ENCODE assay signal across 10 cellular contexts in the genomic region with DNA sequence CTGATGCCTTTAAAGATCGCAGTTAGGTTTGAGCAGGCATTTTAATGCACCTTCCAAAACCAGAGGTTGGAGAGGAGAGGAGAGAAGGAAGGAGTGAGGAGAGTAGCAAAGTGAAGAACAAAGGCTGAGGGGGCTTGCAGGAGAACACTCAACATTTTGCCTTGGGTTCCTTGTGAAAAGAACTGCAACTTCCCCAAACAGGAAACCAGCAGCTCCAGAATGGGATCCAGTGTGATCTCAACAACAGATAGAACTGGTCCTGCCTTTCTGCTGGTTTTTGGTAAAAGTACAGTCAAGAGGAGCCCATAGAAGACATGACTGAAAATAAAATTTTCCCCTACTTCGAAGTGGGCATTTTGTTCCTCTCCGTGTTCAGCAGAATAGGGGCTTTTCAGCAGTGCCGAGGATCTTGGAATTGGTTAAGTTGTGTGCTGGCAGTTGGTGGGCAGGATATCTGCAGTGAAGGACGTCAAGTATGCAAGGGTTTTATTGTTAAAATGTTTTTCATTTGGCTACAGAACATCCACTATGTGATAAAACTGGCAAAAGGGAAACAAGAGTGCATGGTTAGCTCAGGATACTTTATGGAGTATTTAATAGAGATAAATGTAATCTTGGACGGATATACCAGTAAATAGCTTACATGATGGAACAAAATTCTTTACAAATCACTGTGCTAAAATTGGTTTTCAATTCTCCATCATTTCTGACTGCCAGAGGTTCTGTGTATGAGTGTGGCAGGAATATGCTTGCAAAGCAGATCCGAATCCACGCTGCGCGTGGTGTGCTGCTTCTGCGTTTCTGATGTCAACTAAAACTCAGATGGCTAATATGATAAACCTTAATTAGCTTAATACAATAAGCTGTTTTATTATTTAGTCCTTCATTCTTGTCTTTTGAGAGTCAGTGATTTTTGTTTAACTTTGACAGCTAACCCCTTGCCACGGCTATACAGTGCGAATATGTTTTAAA. TPM values are rescaled to one million over a fixed set of nuclear protein-coding genes. Genes with fewer than 3 reads are reported as not detected.
A peak's percentile ranks its signal among the peaks of the same experiment; 100 is the strongest.
DNase-seq lines count a peak whose midpoint lies in the region; ATAC-seq and TF ChIP-seq lines count a peak whose summit lies in the region.
"Had no signal": no experiment of that assay in that cellular context is flagged by ENCODE, and none has a peak within 500 bp of the region (broad histone marks: within the 10 kb centered on the region; RNA-seq: fewer than 3 reads in every experiment).

No MANE protein-coding gene starts in this region.

- H3K27me3 Mint-ChIP-seq in activated CD8-positive, alpha-beta T cell treated with anti-CD3 and anti-CD28 coated beads for 36 hours = peaks cover 63% of the 10 kb centered on the region

- H3K27ac Mint-ChIP-seq in activated CD8-positive, alpha-beta T cell treated with anti-CD3 and anti-CD28 coated beads for 36 hours = no peak overlapping the region
- H3K27ac Mint-ChIP-seq: activated CD8-positive, alpha-beta memory T cell treated with anti-CD3 and anti-CD28 coated beads, Interleukin-2, amount 10 ng/mL, durations not matched to agents 7 days and 5 days had no signal

- peak overlapping the region; percentile 99 for H3K14ac ChIP-seq in IMR-90 (replicated peaks; ENCODE audit: low read depth, low read length)

- POLR2A ChIA-PET in IMR-90 (lab: Charles Lee; ENCODE audit: unreplicated experiment) = no interaction called here
- POLR2A ChIA-PET in activated CD8-positive, alpha-beta T cell treated with anti-CD3 and anti-CD28 coated beads for 36 hours (lab: Charles Lee) = no interaction called here

- H3K27me3 ChIP-seq in IMR-90 (ENCODE audit: control insufficient read depth, insufficient read depth, low read length) (no peaks in the 10 kb centered on the region), colonic mucosa (no peaks in the 10 kb centered on the region), thymus (ENCODE audit: control insufficient read depth, insufficient read depth) (peaks cover 39% of the 10 kb centered on the region), WERI-Rb-1 (ENCODE audit: insufficient read depth, low read depth, severe bottlenecking) (no peaks in the 10 kb centered on the region)

- no CpG with 5 or more reads among the region's 13 CpGs for WGBS in IMR-90 (ENCODE audit: extremely low coverage in 2 of 2, insufficient read length in 1 of 2), 2 experiments
- WGBS in thymus = 92% methylated on average over 13 of the region's 13 CpGs

- H3K4me3 ChIP-seq in IMR-90 (ENCODE audit: insufficient read depth, low read depth, low read length) (peak overlapping the region; percentile 12), colonic mucosa (no peak overlapping the region), thymus (ENCODE audit: low read length) (no peak overlapping the region), WERI-Rb-1 (ENCODE audit: low read depth, low read length) (no peak overlapping the region)

- H3K9ac ChIP-seq in IMR-90 (ENCODE audit: low read depth, low read length) = peak overlapping the region; percentile 70
- H3K9ac ChIP-seq in colonic mucosa (ENCODE audit: low read depth in 2 of 2, low read length in 2 of 2) = peak overlapping the region in 1 of 2 donors; percentile 9

- H3K36me3 Mint-ChIP-seq in activated CD8-positive, alpha-beta T cell treated with anti-CD3 and anti-CD28 coated beads for 36 hours (ENCODE audit: low read depth) = no peaks in the 10 kb centered on the region
- H3K36me3 Mint-ChIP-seq: activated CD8-positive, alpha-beta memory T cell treated with anti-CD3 and anti-CD28 coated beads, Interleukin-2, amount 10 ng/mL, durations not matched to agents 7 days and 5 days had no signal

- H3K56ac ChIP-seq in IMR-90 (ENCODE audit: extremely low read depth, insufficient read depth, low read length) = 0 out of 2 replicates have a peak overlapping the region, but pooled peaks have one; percentile 25

- no peak for TF ChIP-seq POLR2A in IMR-90 (IDR thresholded peaks at IDR 0.05; ENCODE audit: low read depth, low read length)

- CTCF ChIA-PET in IMR-90 (lab: Yijun Ruan, JAX) = no interaction called here
- CTCF ChIA-PET in activated CD8-positive, alpha-beta T cell treated with anti-CD3 and anti-CD28 coated beads for 36 hours (lab: Charles Lee) = interaction anchor here (1.0 kb wide), 1 partner anchor 11 kb away, joined by 3 read pairs; no protein-coding TSS in a partner anchor

- in situ Hi-C loops in IMR-90 (cut with MboI; ENCODE audit: low sequenced_read_pairs) = no loop called here

- peaks cover 20% of the 10 kb centered on the region for H3K36me3 ChIP-seq in IMR-90 (ENCODE audit: control insufficient read depth, insufficient read depth, low read length)
- H3K36me3 ChIP-seq in colonic mucosa = no peaks in the 10 kb centered on the region
- H3K36me3 ChIP-seq in thymus (ENCODE audit: control insufficient read depth, insufficient read depth) = no peaks in the 10 kb centered on the region
- peaks cover 63% of the 10 kb centered on the region for H3K36me3 ChIP-seq in WERI-Rb-1

- intact Hi-C loops in IMR-90 (cut with micrococcal nuclease) (loop anchor here (5.0 kb wide), 1 partner anchor 201 kb away; no protein-coding TSS in a partner anchor), colonic mucosa (cut with DNase I) (no loop called here)
- intact Hi-C loops in activated CD8-positive, alpha-beta T cell treated with anti-CD3 and anti-CD28 coated beads for 36 hours (cut with micrococcal nuclease) = no loop called here

- H3K9me3 ChIP-seq in IMR-90 (ENCODE audit: control insufficient read depth, insufficient read depth, low read length) (peaks cover 2% of the 10 kb centered on the region; the same call in 1 of the 2 replicates), colonic mucosa (no peaks in the 10 kb centered on the region), thymus (ENCODE audit: control insufficient read depth) (no peaks in the 10 kb centered on the region), WERI-Rb-1 (ENCODE audit: severe bottlenecking) (peaks cover 3% of the 10 kb centered on the region)

- H2AK9ac ChIP-seq in IMR-90 (replicated peaks; ENCODE audit: low read depth, low read length, poor library complexity) = peak overlapping the region; percentile 12

- peak overlapping the region; percentile 98 for H2BK5ac ChIP-seq in IMR-90 (ENCODE audit: low read depth, low read length, poor library complexity, severe bottlenecking)

- peak overlapping the region; percentile 99 for H3K23ac ChIP-seq in IMR-90 (ENCODE audit: low read depth, low read length)

- peak overlapping the region; percentile 41 for H2BK20ac ChIP-seq in IMR-90 (ENCODE audit: low read depth, low read length)

- H3K9me3 Mint-ChIP-seq in activated CD8-positive, alpha-beta T cell treated with anti-CD3 and anti-CD28 coated beads for 36 hours = peaks cover 4% of the 10 kb centered on the region

- BruUV-seq in IMR-90 (replicated peaks; lab: Mats Ljungman, UMichigan) = no TSS peak

- ATAC-seq in IMR-90 (ENCODE audit: low read depth) = no peak
- no peak for ATAC-seq in activated CD8-positive, alpha-beta T cell treated with anti-CD3 and anti-CD28 coated beads for 36 hours
- ATAC-seq in GM18907 (IDR thresholded peaks at IDR 0.05; ENCODE audit: unreplicated experiment) = no peak
- ATAC-seq: activated CD8-positive, alpha-beta memory T cell treated with anti-CD3 and anti-CD28 coated beads, Interleukin-2, amount 10 ng/mL, durations not matched to agents 7 days and 5 days; left colon had no signal

- H2BK120ac ChIP-seq in IMR-90 (ENCODE audit: low read depth, low read length) = peak overlapping the region; percentile 97

- peak overlapping the region; percentile 67 to 97 for H4K8ac ChIP-seq in IMR-90 (ENCODE audit: low read depth in 2 of 2, low read length in 2 of 2)

- peaks cover 24% of the 10 kb centered on the region for H3K9me1 ChIP-seq in IMR-90 (ENCODE audit: insufficient read depth, low read length)

- peak overlapping the region; percentile 89; the same call in 1 of the 2 replicates for H2AK5ac ChIP-seq in IMR-90 (ENCODE audit: low read depth, low read length)

- dilution Hi-C loops in IMR-90 (cut with HindIII; ENCODE audit: low sequenced_read_pairs, unreplicated experiment) = no loop called here

- H4K5ac ChIP-seq in IMR-90 (ENCODE audit: low read depth, low read length) = peak overlapping the region; percentile 85

- H3K4ac ChIP-seq in IMR-90 (ENCODE audit: low read depth, low read length) = peak overlapping the region; percentile 99

- H3K4me3 Mint-ChIP-seq in activated CD8-positive, alpha-beta T cell treated with anti-CD3 and anti-CD28 coated beads for 36 hours = no peak overlapping the region
- H3K4me3 Mint-ChIP-seq: activated CD8-positive, alpha-beta memory T cell treated with anti-CD3 and anti-CD28 coated beads, Interleukin-2, amount 10 ng/mL, durations not matched to agents 7 days and 5 days had no signal

- no peak for DNase-seq in IMR-90
- no peak for DNase-seq in colonic mucosa
- peak; percentile 45 for DNase-seq in medulla oblongata (ENCODE audit: extremely low spot score)
- no peak for DNase-seq in activated CD8-positive, alpha-beta T cell treated with anti-CD3 and anti-CD28 coated beads for 36 hours
- DNase-seq in WERI-Rb-1 = no peak
- no peak for DNase-seq in KG1 (lab: John Stamatoyannopoulos, UW)
- DNase-seq: activated CD8-positive, alpha-beta memory T cell treated with anti-CD3 and anti-CD28 coated beads, Interleukin-2, amount 10 ng/mL, durations not matched to agents 7 days and 5 days; left colon had no signal

- H3K4me2 ChIP-seq in IMR-90 (ENCODE audit: low read depth, low read length) = peak overlapping the region; percentile 75

- peak overlapping the region; percentile 100 for H4K91ac ChIP-seq in IMR-90 (ENCODE audit: insufficient read depth, low read depth, low read length)

- H3K4me1 Mint-ChIP-seq in activated CD8-positive, alpha-beta T cell treated with anti-CD3 and anti-CD28 coated beads for 36 hours (ENCODE audit: low read depth) = peaks cover 8% of the 10 kb centered on the region

- peak overlapping the region; percentile 94 for H3K18ac ChIP-seq in IMR-90 (ENCODE audit: low read depth, low read length)

- TF ChIP-seq RAD21 in IMR-90 (IDR thresholded peaks at IDR 0.05; ENCODE audit: low read length) = no peak

- H3K79me1 ChIP-seq in IMR-90 (ENCODE audit: low read depth in 1 of 2, low read length in 2 of 2) = peaks cover 63 to 84% of the 10 kb centered on the region in 2 experiments

- no peaks in the 10 kb centered on the region for H4K20me1 ChIP-seq in IMR-90 (ENCODE audit: insufficient read depth, low read length)

- H3K27ac ChIP-seq in IMR-90 (ENCODE audit: insufficient read depth, low read length) (peak overlapping the region; percentile 49), colonic mucosa (peak overlapping the region; percentile 8), thymus (ENCODE audit: low read depth) (peak overlapping the region; percentile 8), WERI-Rb-1 (no peak overlapping the region)

- H2AFZ ChIP-seq in IMR-90 (replicated peaks; ENCODE audit: low read length, poor library complexity) = peak overlapping the region; percentile 24

- H2BK15ac ChIP-seq in IMR-90 (ENCODE audit: low read depth, low read length) = peak overlapping the region; percentile 63; the same call in 2 of the 3 replicates

- H3K4me1 ChIP-seq in IMR-90 (ENCODE audit: control insufficient read depth, insufficient read depth, low read length) (peaks cover 41% of the 10 kb centered on the region), colonic mucosa (peaks cover 4% of the 10 kb centered on the region), thymus (ENCODE audit: control insufficient read depth, insufficient read depth, low read length) (no peaks in the 10 kb centered on the region)

- no peak for TF ChIP-seq CTCF in IMR-90 (conservative IDR thresholded peaks at IDR 0.05; ENCODE audit: low read depth, low read length)
- TF ChIP-seq CTCF in colonic mucosa (IDR thresholded peaks at IDR 0.05) = no peak
- TF ChIP-seq CTCF in activated CD8-positive, alpha-beta T cell treated with anti-CD3 and anti-CD28 coated beads for 36 hours (IDR thresholded peaks at IDR 0.05) = no peak
- no peak for TF ChIP-seq CTCF in WERI-Rb-1 (IDR thresholded peaks at IDR 0.05; ENCODE audit: low read depth, low read length)

RNA-seq across cellular contexts. Expression of gene ZNF532, which starts 1.9 kb away (rescaled TPM):
- total RNA-seq in IMR-90 (2012; rRNA removed) (29.9 and 30.0 TPM in 2 replicates), colonic mucosa (10 to 100 TPM in 1 of 2 donors, 1 to 10 TPM in 1; 5.6 to 14.8 TPM)
- polyA plus RNA-seq in IMR-90 (2012; rRNA removed) (36.7 and 45.8 TPM in 2 replicates), thymus (11.9 TPM)
- polyA plus RNA-seq in IMR-90 (2012; cell fraction: cytosol; rRNA removed) = 18.1 and 24.4 TPM in 2 replicates
- 43.8 and 99.3 TPM in 2 replicates for polyA plus RNA-seq in IMR-90 (2012; cell fraction: nucleus; rRNA removed; ENCODE audit: low replicate concordance)
- 1 to 10 TPM; 1.3 to 1.8 TPM for total RNA-seq in activated CD8-positive, alpha-beta T cell treated with anti-CD3 and anti-CD28 coated beads for 36 hours
